In genomic region chr5:81825237-81825636, GRCh38 we compare ENCODE assay signal across 10 cellular contexts.
DNase-seq lines count a peak whose midpoint lies in the region; ATAC-seq and TF ChIP-seq lines count a peak whose summit lies in the region.
"Had no signal": no experiment of that assay in that cellular context is flagged by ENCODE, and none has a peak within 500 bp of the region (broad histone marks: within the 10 kb centered on the region; RNA-seq: fewer than 3 reads in every experiment).

No MANE protein-coding gene starts in this region.

- peak overlapping the region; percentile 32 to 79 (median 65) for H3K27ac Mint-ChIP-seq in nephron
- no peak overlapping the region for H3K27ac Mint-ChIP-seq in natural killer cell
- H3K27ac Mint-ChIP-seq: natural killer cell treated with Interleukin-12 subunit alpha and Interleukin-12 subunit beta and Interleukin-15 and Interleukin-18, amount 100 ng/mL, for 72 hours; stimulated activated naive CD8-positive, alpha-beta T cell treated with anti-CD3 and anti-CD28 coated beads, Interleukin-15, Interleukin-2, amounts not matched to agents 100 ng/mL and 50 ng/mL, for 24 hours had no signal

- no peaks in the 10 kb centered on the region for H4K20me1 ChIP-seq in mammary epithelial cell (ENCODE audit: insufficient read depth, low read length)

- H3K4me1 Mint-ChIP-seq in nephron (peaks cover 21% of the 10 kb centered on the region), natural killer cell (peaks cover 2 to 4% of the 10 kb centered on the region in 2 donors)

- H3K27me3 ChIP-seq in mammary epithelial cell (ENCODE audit: insufficient read depth, low read length), result no peaks in the 10 kb centered on the region

- CTCF ChIA-PET in mammary epithelial cell (lab: Charles Lee; ENCODE audit: low non-redundant PET), result no interaction called here

- no peak overlapping the region for H3K4me3 ChIP-seq in mammary epithelial cell (replicated peaks in 1 of 3; ENCODE audit: insufficient read depth in 1 of 3, low read depth in 2 of 3, low read length in 3 of 3)

- TF ChIP-seq CTCF in mammary epithelial cell (conservative IDR thresholded peaks at IDR 0.05 in 1 of 2, IDR thresholded peaks at IDR 0.05 in 1 of 2; ENCODE audit: extremely low read depth in 1 of 2, insufficient read depth in 1 of 2, low read depth in 1 of 2, low read length in 2 of 2) (no peak), nephron (IDR thresholded peaks at IDR 0.05; ENCODE audit: unreplicated experiment in 3 of 3) (no peak), natural killer cell (IDR thresholded peaks at IDR 0.05) (no peak)

- peak; percentile 22 for DNase-seq in COR-L47 (lab: John Stamatoyannopoulos, UW)
- peak; percentile 77 for DNase-seq in NCI-H2029 treated with DMSO at 0.1 percent for 48 hours (lab: John Stamatoyannopoulos, UW)
- peak; percentile 77 for DNase-seq in mammary epithelial cell
- no peak for DNase-seq in natural killer cell
- DNase-seq in stimulated activated CD4-positive, alpha-beta T cell treated with anti-CD3 and anti-CD28 coated beads, Interleukin-15, amount 100 ng/mL, for 24 hours, result no peak

- H3K4me1 ChIP-seq in mammary epithelial cell (ENCODE audit: insufficient read depth, low read length), result peaks cover 7% of the 10 kb centered on the region

- H3K36me3 Mint-ChIP-seq in nephron (ENCODE audit: low read depth), result no peaks in the 10 kb centered on the region
- no peaks in the 10 kb centered on the region for H3K36me3 Mint-ChIP-seq in natural killer cell
- H3K36me3 Mint-ChIP-seq: natural killer cell treated with Interleukin-12 subunit alpha and Interleukin-12 subunit beta and Interleukin-15 and Interleukin-18, amount 100 ng/mL, for 72 hours had no signal

- in situ Hi-C loops in mammary epithelial cell (cut with MboI; ENCODE audit: low sequenced_read_pairs in 2 of 2), result loop anchor here in 1 of 2 donors (25.0 kb wide), 1 partner anchor 313 kb away; no protein-coding TSS in a partner anchor

- no TSS peak for BruUV-seq in mammary epithelial cell (replicated peaks; lab: Mats Ljungman, UMichigan)

- H3K27me3 Mint-ChIP-seq in nephron (ENCODE audit: low read depth) (no peaks in the 10 kb centered on the region), natural killer cell (ENCODE audit: low read depth in 2 of 2) (no peaks in the 10 kb centered on the region)
- H3K27me3 Mint-ChIP-seq: natural killer cell treated with Interleukin-12 subunit alpha and Interleukin-12 subunit beta and Interleukin-15 and Interleukin-18, amount 100 ng/mL, for 72 hours; stimulated activated naive CD8-positive, alpha-beta T cell treated with anti-CD3 and anti-CD28 coated beads, Interleukin-15, Interleukin-2, amounts not matched to agents 100 ng/mL and 50 ng/mL, for 24 hours had no signal

- H3K27ac ChIP-seq in mammary epithelial cell (ENCODE audit: insufficient read depth, low read depth, low read length), result no peak overlapping the region

- WGBS in mammary epithelial cell (ENCODE audit: low coverage, missing lambda C conversion rate), result 17% methylated on average over 3 of the region's 3 CpGs

- no peak for ATAC-seq in natural killer cell
- ATAC-seq in GM19324 (IDR thresholded peaks at IDR 0.05; ENCODE audit: low FRiP score, unreplicated experiment), result no peak
- no peak for ATAC-seq in GM21576 (IDR thresholded peaks at IDR 0.05; ENCODE audit: unreplicated experiment)
- ATAC-seq: natural killer cell treated with Interleukin-12 subunit alpha and Interleukin-12 subunit beta and Interleukin-15 and Interleukin-18, amount 100 ng/mL, for 72 hours had no signal

- no peak overlapping the region for H3K4me2 ChIP-seq in mammary epithelial cell (ENCODE audit: insufficient read depth, low read depth, low read length)

- H3K9me3 ChIP-seq in mammary epithelial cell (replicated peaks; ENCODE audit: insufficient read depth, low read length), result no peaks in the 10 kb centered on the region

- dilution Hi-C loops in mammary epithelial cell (cut with HindIII; ENCODE audit: low sequenced_read_pairs), result no loop called here

- no peak overlapping the region for H2AFZ ChIP-seq in mammary epithelial cell (ENCODE audit: low read depth, low read length)

- no peaks in the 10 kb centered on the region for H3K36me3 ChIP-seq in mammary epithelial cell (ENCODE audit: insufficient read depth, low read length)

- intact Hi-C loops in mammary epithelial cell (cut with micrococcal nuclease), result no loop called here
- intact Hi-C loops in natural killer cell (cut with micrococcal nuclease), result no loop called here

- no peak overlapping the region for H3K4me3 Mint-ChIP-seq in nephron
- H3K4me3 Mint-ChIP-seq in natural killer cell, result no peak overlapping the region
- H3K4me3 Mint-ChIP-seq: natural killer cell treated with Interleukin-12 subunit alpha and Interleukin-12 subunit beta and Interleukin-15 and Interleukin-18, amount 100 ng/mL, for 72 hours; stimulated activated naive CD8-positive, alpha-beta T cell treated with anti-CD3 and anti-CD28 coated beads, Interleukin-15, Interleukin-2, amounts not matched to agents 100 ng/mL and 50 ng/mL, for 24 hours had no signal

- no peak overlapping the region for H3K9ac ChIP-seq in mammary epithelial cell (ENCODE audit: insufficient read depth, low read length)

- no peaks in the 10 kb centered on the region for H3K79me2 ChIP-seq in mammary epithelial cell (ENCODE audit: insufficient read depth, low read length)

- H3K9me3 Mint-ChIP-seq in nephron, result peaks cover 3% of the 10 kb centered on the region
- H3K9me3 Mint-ChIP-seq in natural killer cell, result no peaks in the 10 kb centered on the region
- H3K9me3 Mint-ChIP-seq: natural killer cell treated with Interleukin-12 subunit alpha and Interleukin-12 subunit beta and Interleukin-15 and Interleukin-18, amount 100 ng/mL, for 72 hours; stimulated activated naive CD8-positive, alpha-beta T cell treated with anti-CD3 and anti-CD28 coated beads, Interleukin-15, Interleukin-2, amounts not matched to agents 100 ng/mL and 50 ng/mL, for 24 hours had no signal

Comparison
In these comparisons a context has a peak if more than half of its experiments do, and no peak if none do; other contexts are left out.
1. DNase-seq: peak in COR-L47 (single experiment), NCI-H2029 treated with DMSO at 0.1 percent for 48 hours (single experiment) and mammary epithelial cell (single experiment); none in natural killer cell (single experiment) and stimulated activated CD4-positive, alpha-beta T cell treated with anti-CD3 and anti-CD28 coated beads, Interleukin-15, amount 100 ng/mL, for 24 hours (single experiment).
2. H3K27ac Mint-ChIP-seq: peak in nephron (3 of 3); none in natural killer cell (0 of 2).